Comparison of ENCODE assay signal across 8 cellular contexts in the genomic region with DNA sequence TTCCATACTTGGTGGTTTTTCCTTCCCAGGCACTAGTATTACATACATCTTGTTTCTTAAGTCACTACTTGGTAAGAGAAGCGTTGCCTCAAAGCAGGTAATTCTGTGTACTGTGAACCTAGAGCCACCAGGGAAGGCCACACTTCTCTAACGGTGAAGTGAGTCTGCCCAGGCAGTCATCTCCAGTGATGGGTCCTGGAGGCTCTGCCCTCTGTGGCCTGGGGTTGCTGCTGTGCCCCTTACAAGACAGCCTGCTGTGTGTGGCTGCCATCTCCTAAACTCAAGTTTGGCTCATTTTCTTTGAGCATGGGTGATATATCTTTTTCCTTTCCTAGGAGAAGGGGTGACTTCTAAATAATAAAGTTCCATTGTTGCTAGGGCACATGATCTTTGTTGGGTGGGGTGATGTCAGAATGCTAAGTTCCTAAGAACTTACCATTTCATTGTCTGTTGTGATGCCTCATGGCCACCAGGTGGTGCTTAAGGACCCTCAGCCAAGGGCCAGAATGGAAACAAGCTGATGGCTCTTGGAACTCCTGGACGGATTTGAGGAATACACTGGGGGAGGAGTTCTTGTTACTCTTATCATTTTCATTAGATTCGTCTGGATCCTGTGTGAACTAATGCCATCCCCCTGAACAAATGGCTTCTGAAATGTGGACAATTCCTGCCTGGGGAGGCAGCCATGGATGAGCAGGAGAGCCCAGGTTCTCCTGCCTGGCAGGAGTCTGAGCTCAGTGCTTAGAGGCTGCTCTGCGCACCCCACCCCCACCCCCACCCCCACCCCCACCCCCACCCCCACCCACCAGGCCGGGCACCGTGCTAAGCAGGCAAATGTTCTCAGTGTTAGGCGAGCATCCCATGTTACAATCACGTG. TPM values are rescaled to one million over a fixed set of nuclear protein-coding genes. Genes with fewer than 3 reads are reported as not detected.
DNase-seq lines count a peak whose midpoint lies in the region; ATAC-seq and TF ChIP-seq lines count a peak whose summit lies in the region.

No MANE protein-coding gene starts in this region.

- POLR2A ChIA-PET in BJ (lab: Charles Lee) = no interaction called here
- POLR2A ChIA-PET in activated CD8-positive, alpha-beta T cell treated with anti-CD3 and anti-CD28 coated beads for 36 hours (lab: Charles Lee) = interaction anchor here (0.7 to 1.1 kb wide), 2 partner anchors 40 to 78 kb away, joined by 3 read pairs; no protein-coding TSS in a partner anchor

- TF ChIP-seq CTCF in BJ (IDR thresholded peaks at IDR 0.05; ENCODE audit: insufficient read depth, low read depth, low read length) (peak; percentile 84), esophagus muscularis mucosa (IDR thresholded peaks at IDR 0.05) (peak; percentile 82 to 85 (median 84)), tibial artery (IDR thresholded peaks at IDR 0.05) (peak; percentile 72 to 77)
- TF ChIP-seq CTCF in activated CD8-positive, alpha-beta T cell treated with anti-CD3 and anti-CD28 coated beads for 36 hours (IDR thresholded peaks at IDR 0.05) = peak; percentile 79

- CTCF ChIA-PET in BJ (lab: Yijun Ruan, JAX) = interaction anchor here (0.6 to 10.0 kb wide), 26 partner anchors 9 to 394 kb away, joined by 3 to 309 read pairs (median 4); no protein-coding TSS in a partner anchor
- CTCF ChIA-PET in activated CD8-positive, alpha-beta T cell treated with anti-CD3 and anti-CD28 coated beads for 36 hours (lab: Charles Lee) = interaction anchor here (0.6 to 3.9 kb wide), 25 partner anchors 10 to 703 kb away, joined by 3 to 28 read pairs (median 4); no protein-coding TSS in a partner anchor

- intact Hi-C loops in activated CD8-positive, alpha-beta T cell treated with anti-CD3 and anti-CD28 coated beads for 36 hours (cut with micrococcal nuclease) = loop anchor here (5.0 kb wide), 1 partner anchor 380 kb away; no protein-coding TSS in a partner anchor
- intact Hi-C loops in esophagus muscularis mucosa (cut with DNase I) (loop anchor here (1.0 to 5.0 kb wide), 3 partner anchors 35 to 395 kb away; no protein-coding TSS in a partner anchor), tibial artery (cut with DNase I; ENCODE audit: low total_unique reads) (no loop called here)

- H3K27ac ChIP-seq in esophagus muscularis mucosa (replicated peaks in 1 of 4) (peak overlapping the region; percentile 73 to 76 (median 74)), tibial artery (no peak overlapping the region)

- H3K27me3 Mint-ChIP-seq in activated CD8-positive, alpha-beta T cell treated with anti-CD3 and anti-CD28 coated beads for 36 hours = no peaks in the 10 kb centered on the region
- peaks cover 10 to 23% (median 20%) of the 10 kb centered on the region in 3 donors for H3K27me3 Mint-ChIP-seq in naive B cell

- H3K9me3 ChIP-seq in esophagus muscularis mucosa = no peaks in the 10 kb centered on the region
- no peaks in the 10 kb centered on the region for H3K9me3 ChIP-seq in tibial artery

- WGBS in esophagus muscularis mucosa = 35% methylated on average over 5 of the region's 9 CpGs

- no peak overlapping the region for H3K4me3 Mint-ChIP-seq in activated CD8-positive, alpha-beta T cell treated with anti-CD3 and anti-CD28 coated beads for 36 hours
- no peak overlapping the region for H3K4me3 Mint-ChIP-seq in naive B cell

- no peak overlapping the region for H3K27ac Mint-ChIP-seq in activated CD8-positive, alpha-beta T cell treated with anti-CD3 and anti-CD28 coated beads for 36 hours
- H3K27ac Mint-ChIP-seq in naive B cell = peak overlapping the region in 4 of 6 donors; percentile 7 to 78 (median 22)

- H3K4me1 Mint-ChIP-seq in activated CD8-positive, alpha-beta T cell treated with anti-CD3 and anti-CD28 coated beads for 36 hours (ENCODE audit: low read depth) = peaks cover 30% of the 10 kb centered on the region
- H3K4me1 Mint-ChIP-seq in naive B cell = peaks cover 0 to 5% (median 3%) of the 10 kb centered on the region in 3 donors

- no peaks in the 10 kb centered on the region for H3K36me3 Mint-ChIP-seq in activated CD8-positive, alpha-beta T cell treated with anti-CD3 and anti-CD28 coated beads for 36 hours (ENCODE audit: low read depth)
- no peaks in the 10 kb centered on the region for H3K36me3 Mint-ChIP-seq in naive B cell

- no peak overlapping the region for H3K4me3 ChIP-seq in BJ (ENCODE audit: low read depth, low read length)
- H3K4me3 ChIP-seq in esophagus muscularis mucosa = peak overlapping the region in 1 of 4 donors; percentile 14
- no peak overlapping the region for H3K4me3 ChIP-seq in tibial artery

- H3K27me3 ChIP-seq in BJ (ENCODE audit: control insufficient read depth, insufficient read depth, low read length) = peaks cover 11% of the 10 kb centered on the region
- H3K27me3 ChIP-seq in esophagus muscularis mucosa = no peaks in the 10 kb centered on the region
- no peaks in the 10 kb centered on the region for H3K27me3 ChIP-seq in tibial artery

- H3K36me3 ChIP-seq in BJ (ENCODE audit: control insufficient read depth, insufficient read depth, low read length) = no peaks in the 10 kb centered on the region
- H3K36me3 ChIP-seq in esophagus muscularis mucosa = no peaks in the 10 kb centered on the region
- no peaks in the 10 kb centered on the region for H3K36me3 ChIP-seq in tibial artery

- peak; percentile 83 for ATAC-seq in GM18867 (IDR thresholded peaks at IDR 0.05; ENCODE audit: unreplicated experiment)
- peak; percentile 84 for ATAC-seq in HG03103 (IDR thresholded peaks at IDR 0.05; ENCODE audit: low read depth, unreplicated experiment)
- peak; percentile 73 for ATAC-seq in activated CD8-positive, alpha-beta T cell treated with anti-CD3 and anti-CD28 coated beads for 36 hours
- ATAC-seq in naive B cell (ENCODE audit: low read depth in 2 of 2) = peak; percentile 41 to 72

- peaks cover 0 to 33% (median 20%) of the 10 kb centered on the region in 4 donors for H3K4me1 ChIP-seq in esophagus muscularis mucosa
- no peaks in the 10 kb centered on the region for H3K4me1 ChIP-seq in tibial artery

- no peak for TF ChIP-seq EP300 in esophagus muscularis mucosa (IDR thresholded peaks at IDR 0.05)

- DNase-seq in BJ (ENCODE audit: low read depth) = no peak
- DNase-seq in NCI-H446 treated with DMSO at 0.1 percent for 48 hours (lab: John Stamatoyannopoulos, UW) = peak; percentile 6
- DNase-seq in activated CD8-positive, alpha-beta T cell treated with anti-CD3 and anti-CD28 coated beads for 36 hours = peak; percentile 60
- no peak for DNase-seq in esophagus muscularis mucosa (ENCODE audit: extremely low spot score)
- DNase-seq in naive B cell = peak; percentile 17
- DNase-seq in tibial artery = peak; percentile 40 to 71

- H3K9me3 Mint-ChIP-seq in activated CD8-positive, alpha-beta T cell treated with anti-CD3 and anti-CD28 coated beads for 36 hours = no peaks in the 10 kb centered on the region
- H3K9me3 Mint-ChIP-seq in naive B cell = no peaks in the 10 kb centered on the region

- no peak for TF ChIP-seq POLR2A in esophagus muscularis mucosa (IDR thresholded peaks at IDR 0.05; ENCODE audit: low read depth)

RNA-seq across cellular contexts. Expression of a gene that starts 41.1 kb away (rescaled TPM):
- 666 and 952 TPM in 2 replicates for polyA plus RNA-seq in BJ (2011; rRNA removed)
- 536 and 732 TPM in 2 replicates for polyA minus RNA-seq in BJ (2011; rRNA and poly(A)+ RNA removed)
- 100 to 1,000 TPM; 390 to 393 TPM for total RNA-seq in activated CD8-positive, alpha-beta T cell treated with anti-CD3 and anti-CD28 coated beads for 36 hours
- total RNA-seq in esophagus muscularis mucosa = 100 to 1,000 TPM; 361 to 536 (median 485) TPM
- polyA plus RNA-seq in naive B cell (ENCODE audit: low read depth in 6 of 6) = 100 to 1,000 TPM; 145 to 210 (median 186) TPM

Comparison
In these comparisons a context has a peak if more than half of its experiments do, and no peak if none do; other contexts are left out.
1. DNase-seq: peak in NCI-H446 treated with DMSO at 0.1 percent for 48 hours (single experiment), activated CD8-positive, alpha-beta T cell treated with anti-CD3 and anti-CD28 coated beads for 36 hours (single experiment), naive B cell (single experiment) and tibial artery (2 of 2); none in BJ (single experiment) and esophagus muscularis mucosa (single experiment).
2. H3K27ac ChIP-seq: peak in esophagus muscularis mucosa (4 of 4); none in tibial artery (0 of 2).
3. Peak in every context shown above with its lines, with median percentiles within 50 percentile points of each other: CTCF ChIP-seq and ATAC-seq.